In the genomic region with DNA sequence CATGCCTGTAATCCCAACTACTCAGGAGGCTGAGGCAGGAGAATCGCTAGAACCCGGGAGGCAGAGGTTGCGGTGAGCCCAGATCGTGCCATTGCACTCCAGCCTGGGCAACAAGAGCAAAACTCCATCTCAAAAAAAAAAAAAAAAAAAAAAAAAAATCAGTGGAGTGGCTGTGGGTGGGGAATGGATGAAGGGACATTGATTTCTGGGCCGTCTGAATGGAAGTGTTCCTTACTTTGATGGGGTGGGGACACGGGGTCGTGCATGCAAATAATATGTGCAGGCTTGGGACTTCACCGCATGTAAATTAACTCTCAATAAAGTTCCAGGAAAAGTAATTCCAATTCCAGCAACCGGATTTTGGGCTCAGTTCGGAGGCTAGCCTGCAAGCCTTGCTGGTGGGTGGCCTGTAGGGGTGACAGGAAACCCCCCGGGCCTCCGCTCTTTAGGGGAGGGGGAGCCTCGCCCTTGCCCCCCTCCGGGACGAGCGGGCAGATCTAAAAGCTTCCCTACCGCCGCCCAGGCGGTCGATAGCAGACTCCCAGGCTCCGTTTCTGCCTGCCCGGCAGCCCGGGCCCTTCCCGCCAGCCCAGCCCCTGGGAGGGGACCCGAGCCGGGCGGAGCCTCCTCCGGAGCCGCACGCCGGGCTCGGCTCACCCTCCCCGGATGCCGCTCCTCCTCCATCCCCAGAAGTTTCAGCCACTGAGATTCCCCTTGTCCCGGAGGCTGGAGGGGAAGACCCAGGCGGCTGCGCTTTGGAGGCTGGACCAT, we compare ENCODE assay signal across 9 cellular contexts. TPM values are rescaled to one million over a fixed set of nuclear protein-coding genes. Genes with fewer than 3 reads are reported as not detected.
DNase-seq lines count a peak whose midpoint lies in the region; ATAC-seq and TF ChIP-seq lines count a peak whose summit lies in the region.
"Had no signal": no experiment of that assay in that cellular context is flagged by ENCODE, and none has a peak within 500 bp of the region (broad histone marks: within the 10 kb centered on the region; RNA-seq: fewer than 3 reads in every experiment).

No MANE protein-coding gene starts in this region.

- H2BK15ac ChIP-seq in mesenchymal stem cell (ENCODE audit: low read depth, poor library complexity, severe bottlenecking), result no peak overlapping the region

- no TSS peak for BruUV-seq in A673 (replicated peaks; lab: Mats Ljungman, UMichigan)

- 6% methylated on average over 32 of the region's 37 CpGs for WGBS in mesenchymal stem cell

- H3K18ac ChIP-seq in mesenchymal stem cell (ENCODE audit: low read depth in 1 of 2, low read length in 2 of 2), result peak overlapping the region; percentile 21 to 48

- H3K9me3 ChIP-seq in A673 (ENCODE audit: low read depth, low read length, poor library complexity, severe bottlenecking) (no peaks in the 10 kb centered on the region), mesenchymal stem cell (ENCODE audit: control insufficient read depth, low read length) (no peaks in the 10 kb centered on the region)

- no peaks in the 10 kb centered on the region for H3K79me1 ChIP-seq in mesenchymal stem cell (replicated peaks; ENCODE audit: low read length, poor library complexity, severe bottlenecking)

- H3K4me2 ChIP-seq in mesenchymal stem cell (ENCODE audit: low read length, poor library complexity, severe bottlenecking), result peak overlapping the region; percentile 60

- H2BK5ac ChIP-seq in mesenchymal stem cell (ENCODE audit: low read depth, low read length, poor library complexity, severe bottlenecking), result no peak overlapping the region

- POLR2A ChIA-PET in A673 (lab: Charles Lee; ENCODE audit: low non-redundant PET) (no interaction called here), HEK293T (lab: Yijun Ruan, JAX) (no interaction called here)

- H3K4me1 ChIP-seq in A673 (ENCODE audit: insufficient read depth, low read length, poor library complexity, severe bottlenecking) (peaks cover 5% of the 10 kb centered on the region), mesenchymal stem cell (ENCODE audit: control insufficient read depth, insufficient read depth, low read depth, low read length) (peaks cover 4% of the 10 kb centered on the region)
- H3K4me1 ChIP-seq: SJSA1 had no signal

- no peak for ATAC-seq in HG03280 (IDR thresholded peaks at IDR 0.05; ENCODE audit: unreplicated experiment)
- ATAC-seq in GM18873 (IDR thresholded peaks at IDR 0.05; ENCODE audit: low FRiP score, unreplicated experiment), result no peak

- intact Hi-C loops in A673 (cut with micrococcal nuclease; ENCODE audit: unreplicated experiment), result loop anchor here (10.0 kb wide), 1 partner anchor 332 kb away; no protein-coding TSS in a partner anchor

- no peak overlapping the region for H4K91ac ChIP-seq in mesenchymal stem cell (ENCODE audit: low read length)

- H3K27ac ChIP-seq in A673 (ENCODE audit: low read depth, low read length, poor library complexity, severe bottlenecking) (no peak overlapping the region), mesenchymal stem cell (ENCODE audit: low read length, poor library complexity, severe bottlenecking) (no peak overlapping the region)
- H3K27ac ChIP-seq: SJSA1 had no signal

- H2AK5ac ChIP-seq in mesenchymal stem cell (ENCODE audit: low read length, severe bottlenecking), result no peak overlapping the region

- H4K8ac ChIP-seq in mesenchymal stem cell (ENCODE audit: low read length), result peak overlapping the region; percentile 59

- no peaks in the 10 kb centered on the region for H3K36me3 ChIP-seq in A673 (ENCODE audit: insufficient read depth, low read length, poor library complexity, severe bottlenecking)
- H3K36me3 ChIP-seq in mesenchymal stem cell (ENCODE audit: control insufficient read depth in 1 of 2, insufficient read depth in 2 of 2, low read depth in 1 of 2, low read length in 2 of 2), result no peaks in the 10 kb centered on the region
- H3K36me3 ChIP-seq: SJSA1 had no signal

- DNase-seq in A673 (ENCODE audit: low spot score), result peak; percentile 61
- peak; percentile 71 for DNase-seq in HEK293T (ENCODE audit: extremely low spot score)
- DNase-seq in choroid plexus epithelial cell (ENCODE audit: low read depth), result peak; percentile 24
- no peak for DNase-seq in mesenchymal stem cell
- no peak for DNase-seq in AML-193 (lab: John Stamatoyannopoulos, UW)
- DNase-seq in SW 1271 (lab: John Stamatoyannopoulos, UW), result no peak

- peak overlapping the region in 1 of 2 experiments; percentile 37 for H3K4ac ChIP-seq in mesenchymal stem cell (ENCODE audit: low read depth in 1 of 2, low read length in 2 of 2)

- CTCF ChIA-PET in A673 (lab: Charles Lee), result interaction anchor here (0.7 kb wide), 1 partner anchor 74 kb away, joined by 4 read pairs; no protein-coding TSS in a partner anchor
- CTCF ChIA-PET in HEK293T (lab: Yijun Ruan, JAX), result no interaction called here

- H2BK12ac ChIP-seq in mesenchymal stem cell (ENCODE audit: low read length in 2 of 2), result peak overlapping the region in 1 of 2 experiments; percentile 31

- no peak overlapping the region for H3K14ac ChIP-seq in mesenchymal stem cell (ENCODE audit: low read length in 2 of 2)

- H3K4me3 ChIP-seq in A673 (ENCODE audit: low read depth, low read length, poor library complexity, severe bottlenecking) (peak overlapping the region; percentile 30), choroid plexus epithelial cell (ENCODE audit: low read depth, low read length) (peak overlapping the region; percentile 42), mesenchymal stem cell (ENCODE audit: insufficient read depth in 1 of 2, low read depth in 1 of 2, low read length in 2 of 2) (peak overlapping the region; percentile 35 to 64)
- H3K4me3 ChIP-seq: SJSA1 had no signal

- H2BK120ac ChIP-seq in mesenchymal stem cell (ENCODE audit: low read depth, low read length), result no peak overlapping the region

- peak overlapping the region; percentile 88 for H2AFZ ChIP-seq in mesenchymal stem cell (ENCODE audit: low read depth, low read length)

- H3K27me3 ChIP-seq in A673 (replicated peaks; ENCODE audit: insufficient read depth, low read depth, low read length, poor library complexity) (no peaks in the 10 kb centered on the region), mesenchymal stem cell (ENCODE audit: control insufficient read depth in 1 of 2, insufficient read depth in 1 of 2, low read length in 2 of 2) (no peaks in the 10 kb centered on the region)
- H3K27me3 ChIP-seq: SJSA1 had no signal

- no peak for TF ChIP-seq CTCF in A673 (conservative IDR thresholded peaks at IDR 0.05; ENCODE audit: low read depth, low read length)
- TF ChIP-seq CTCF in choroid plexus epithelial cell (conservative IDR thresholded peaks at IDR 0.05; ENCODE audit: low read depth, low read length), result no peak

- no peak overlapping the region for H3K23ac ChIP-seq in mesenchymal stem cell (ENCODE audit: low read length in 2 of 2)

- H3K9ac ChIP-seq in mesenchymal stem cell (ENCODE audit: low read length), result peak overlapping the region; percentile 54

TF ChIP-seq in HEK293T, 16 proteins besides CTCF, POLR2A, EP300 and RAD21:
- TF ChIP-seq SP1 (IDR thresholded peaks at IDR 0.05), result no peak
- TF ChIP-seq ZNF384 (IDR thresholded peaks at IDR 0.05), result peak; percentile 82
- no peak for TF ChIP-seq CTBP1 (IDR thresholded peaks at IDR 0.05; ENCODE audit: borderline replicate concordance)
- TF ChIP-seq BHLHE40 (IDR thresholded peaks at IDR 0.05; ENCODE audit: borderline replicate concordance), result no peak

RNA-seq across cellular contexts. Expression of a gene that starts 48.0 kb away (rescaled TPM):
- 45.7 and 51.7 TPM in 2 replicates for total RNA-seq in A673 (2021)
- polyA plus RNA-seq in mesenchymal stem cell (2013, experiment 1 of 2), result 48.9 TPM
- polyA plus RNA-seq in mesenchymal stem cell (2013, experiment 2 of 2), result 49.7 TPM

Comparison
In these comparisons a context has a peak if more than half of its experiments do, and no peak if none do; other contexts are left out.
1. DNase-seq: peak in A673 (single experiment), HEK293T (single experiment) and choroid plexus epithelial cell (single experiment); none in mesenchymal stem cell (single experiment), AML-193 (0 of 2) and SW 1271 (0 of 2).
2. Peak in every context shown above with its lines, with median percentiles within 50 percentile points of each other: H3K4me3 ChIP-seq.